ENCODE assay signal across 1 cellular context in the genomic region with DNA sequence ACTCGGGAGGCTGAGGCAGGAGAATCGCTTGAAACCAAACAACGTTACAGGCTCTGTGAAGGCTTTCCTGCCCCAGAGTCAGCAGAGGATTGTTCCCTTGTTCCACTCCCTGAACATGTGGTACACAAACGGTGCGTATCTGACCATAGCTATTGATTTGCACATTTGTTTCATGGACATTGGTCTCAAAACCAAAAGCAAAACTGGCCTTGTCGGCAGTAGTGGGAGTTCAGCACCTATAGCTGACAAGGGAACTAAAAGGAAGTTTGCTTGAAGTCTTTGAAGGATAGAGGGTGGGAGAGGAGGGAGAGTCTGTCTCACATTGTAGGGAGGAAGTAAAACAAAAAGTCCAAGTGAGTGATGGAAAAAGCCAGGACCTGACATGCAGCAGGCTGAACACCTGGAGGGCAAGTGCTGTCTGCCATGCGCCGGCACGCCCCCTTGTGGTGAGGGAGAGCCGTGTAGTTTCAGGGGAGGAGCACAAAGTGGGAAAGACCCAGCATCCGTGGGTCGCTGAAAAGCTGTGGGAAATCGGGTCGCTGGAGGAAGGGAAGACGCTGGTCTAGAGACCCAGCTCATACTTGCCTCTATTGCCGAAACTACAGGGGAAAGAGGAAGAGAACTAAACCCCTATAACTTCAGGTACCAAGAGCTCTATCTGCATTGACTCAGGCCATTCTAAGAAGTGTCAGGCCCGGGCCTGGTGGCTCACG.
A peak's percentile ranks its signal among the peaks of the same experiment; 100 is the strongest.
TF ChIP-seq lines count a peak whose summit lies in the region.

No MANE protein-coding gene starts in this region.

TF ChIP-seq in HepG2, 621 proteins besides CTCF, POLR2A, EP300 and RAD21 (continued from another document and continues in another):
- TF ChIP-seq, protein P1, sequence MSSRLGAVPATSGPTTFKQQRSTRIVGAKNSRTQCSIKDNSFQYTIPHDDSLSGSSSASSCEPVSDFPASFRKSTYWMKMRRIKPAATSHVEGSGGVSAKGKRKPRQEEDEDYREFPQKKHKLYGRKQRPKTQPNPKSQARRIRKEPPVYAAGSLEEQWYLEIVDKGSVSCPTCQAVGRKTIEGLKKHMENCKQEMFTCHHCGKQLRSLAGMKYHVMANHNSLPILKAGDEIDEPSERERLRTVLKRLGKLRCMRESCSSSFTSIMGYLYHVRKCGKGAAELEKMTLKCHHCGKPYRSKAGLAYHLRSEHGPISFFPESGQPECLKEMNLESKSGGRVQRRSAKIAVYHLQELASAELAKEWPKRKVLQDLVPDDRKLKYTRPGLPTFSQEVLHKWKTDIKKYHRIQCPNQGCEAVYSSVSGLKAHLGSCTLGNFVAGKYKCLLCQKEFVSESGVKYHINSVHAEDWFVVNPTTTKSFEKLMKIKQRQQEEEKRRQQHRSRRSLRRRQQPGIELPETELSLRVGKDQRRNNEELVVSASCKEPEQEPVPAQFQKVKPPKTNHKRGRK (CRISPR knock-in tag; IDR thresholded peaks at IDR 0.05), result no peak
- no peak for TF ChIP-seq NBN (conservative IDR thresholded peaks at IDR 0.05)
- no peak for TF ChIP-seq ARNTL (CRISPR knock-in tag; IDR thresholded peaks at IDR 0.05)
- no peak for TF ChIP-seq KDM5A (IDR thresholded peaks at IDR 0.05; ENCODE audit: borderline replicate concordance, low read length)
- TF ChIP-seq ZNF850 (CRISPR knock-in tag; conservative IDR thresholded peaks at IDR 0.05), result no peak
- TF ChIP-seq PHB2 (IDR thresholded peaks at IDR 0.05; ENCODE audit: partially characterized antibody), result no peak
- TF ChIP-seq, protein P2, sequence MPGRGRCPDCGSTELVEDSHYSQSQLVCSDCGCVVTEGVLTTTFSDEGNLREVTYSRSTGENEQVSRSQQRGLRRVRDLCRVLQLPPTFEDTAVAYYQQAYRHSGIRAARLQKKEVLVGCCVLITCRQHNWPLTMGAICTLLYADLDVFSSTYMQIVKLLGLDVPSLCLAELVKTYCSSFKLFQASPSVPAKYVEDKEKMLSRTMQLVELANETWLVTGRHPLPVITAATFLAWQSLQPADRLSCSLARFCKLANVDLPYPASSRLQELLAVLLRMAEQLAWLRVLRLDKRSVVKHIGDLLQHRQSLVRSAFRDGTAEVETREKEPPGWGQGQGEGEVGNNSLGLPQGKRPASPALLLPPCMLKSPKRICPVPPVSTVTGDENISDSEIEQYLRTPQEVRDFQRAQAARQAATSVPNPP (CRISPR knock-in tag; IDR thresholded peaks at IDR 0.05), result no peak
- no peak for TF ChIP-seq ZNF260 (CRISPR knock-in tag; IDR thresholded peaks at IDR 0.05; ENCODE audit: borderline replicate concordance, low read depth)
- TF ChIP-seq IRX3 (CRISPR knock-in tag; IDR thresholded peaks at IDR 0.05; ENCODE audit: borderline replicate concordance, low read depth), result 0 out of 2 replicates have a peak, but pooled peaks have one; percentile 21
- no peak for TF ChIP-seq SP1 (IDR thresholded peaks at IDR 0.05)
- no peak for TF ChIP-seq SP1 (CRISPR knock-in tag; IDR thresholded peaks at IDR 0.05)
- TF ChIP-seq PTBP1 (IDR thresholded peaks at IDR 0.05; ENCODE audit: low read depth, low read length, poor library complexity, severe bottlenecking), result no peak
- peak; percentile 59; the same call in 1 of the 3 replicates for TF ChIP-seq MXI1 (IDR thresholded peaks at IDR 0.05; ENCODE audit: borderline replicate concordance, low read depth, low read length)
- TF ChIP-seq NFYB (CRISPR knock-in tag; IDR thresholded peaks at IDR 0.05), result no peak; the same call in 1 of the 2 replicates
- TF ChIP-seq ZNF577 (CRISPR knock-in tag; IDR thresholded peaks at IDR 0.05; ENCODE audit: borderline replicate concordance, low read depth), result no peak
- TF ChIP-seq ZSCAN21 (CRISPR knock-in tag; IDR thresholded peaks at IDR 0.05; ENCODE audit: borderline replicate concordance), result no peak
- TF ChIP-seq TBX2 (CRISPR knock-in tag; IDR thresholded peaks at IDR 0.05; ENCODE audit: borderline replicate concordance), result peak; percentile 55; the same call in 1 of the 2 replicates
- no peak for TF ChIP-seq TSC22D2 (CRISPR knock-in tag; IDR thresholded peaks at IDR 0.05; ENCODE audit: borderline replicate concordance)
- TF ChIP-seq, protein P3, sequence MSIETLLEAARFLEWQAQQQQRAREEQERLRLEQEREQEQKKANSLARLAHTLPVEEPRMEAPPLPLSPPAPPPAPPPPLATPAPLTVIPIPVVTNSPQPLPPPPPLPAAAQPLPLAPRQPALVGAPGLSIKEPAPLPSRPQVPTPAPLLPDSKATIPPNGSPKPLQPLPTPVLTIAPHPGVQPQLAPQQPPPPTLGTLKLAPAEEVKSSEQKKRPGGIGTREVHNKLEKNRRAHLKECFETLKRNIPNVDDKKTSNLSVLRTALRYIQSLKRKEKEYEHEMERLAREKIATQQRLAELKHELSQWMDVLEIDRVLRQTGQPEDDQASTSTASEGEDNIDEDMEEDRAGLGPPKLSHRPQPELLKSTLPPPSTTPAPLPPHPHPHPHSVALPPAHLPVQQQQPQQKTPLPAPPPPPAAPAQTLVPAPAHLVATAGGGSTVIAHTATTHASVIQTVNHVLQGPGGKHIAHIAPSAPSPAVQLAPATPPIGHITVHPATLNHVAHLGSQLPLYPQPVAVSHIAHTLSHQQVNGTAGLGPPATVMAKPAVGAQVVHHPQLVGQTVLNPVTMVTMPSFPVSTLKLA (IDR thresholded peaks at IDR 0.05), result no peak
- TF ChIP-seq SPEN (CRISPR knock-in tag; IDR thresholded peaks at IDR 0.05; ENCODE audit: low read depth), result peak; percentile 42; the same call in 1 of the 2 replicates
- TF ChIP-seq, protein P4, sequence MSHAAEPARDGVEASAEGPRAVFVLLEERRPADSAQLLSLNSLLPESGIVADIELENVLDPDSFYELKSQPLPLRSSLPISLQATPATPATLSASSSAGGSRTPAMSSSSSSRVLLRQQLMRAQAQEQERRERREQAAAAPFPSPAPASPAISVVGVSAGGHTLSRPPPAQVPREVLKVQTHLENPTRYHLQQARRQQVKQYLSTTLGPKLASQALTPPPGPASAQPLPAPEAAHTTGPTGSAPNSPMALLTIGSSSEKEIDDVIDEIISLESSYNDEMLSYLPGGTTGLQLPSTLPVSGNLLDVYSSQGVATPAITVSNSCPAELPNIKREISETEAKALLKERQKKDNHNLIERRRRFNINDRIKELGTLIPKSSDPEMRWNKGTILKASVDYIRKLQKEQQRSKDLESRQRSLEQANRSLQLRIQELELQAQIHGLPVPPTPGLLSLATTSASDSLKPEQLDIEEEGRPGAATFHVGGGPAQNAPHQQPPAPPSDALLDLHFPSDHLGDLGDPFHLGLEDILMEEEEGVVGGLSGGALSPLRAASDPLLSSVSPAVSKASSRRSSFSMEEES (CRISPR knock-in tag; IDR thresholded peaks at IDR 0.05), result no peak
- no peak for TF ChIP-seq MAFG (CRISPR knock-in tag; IDR thresholded peaks at IDR 0.05)
- TF ChIP-seq, protein P5, sequence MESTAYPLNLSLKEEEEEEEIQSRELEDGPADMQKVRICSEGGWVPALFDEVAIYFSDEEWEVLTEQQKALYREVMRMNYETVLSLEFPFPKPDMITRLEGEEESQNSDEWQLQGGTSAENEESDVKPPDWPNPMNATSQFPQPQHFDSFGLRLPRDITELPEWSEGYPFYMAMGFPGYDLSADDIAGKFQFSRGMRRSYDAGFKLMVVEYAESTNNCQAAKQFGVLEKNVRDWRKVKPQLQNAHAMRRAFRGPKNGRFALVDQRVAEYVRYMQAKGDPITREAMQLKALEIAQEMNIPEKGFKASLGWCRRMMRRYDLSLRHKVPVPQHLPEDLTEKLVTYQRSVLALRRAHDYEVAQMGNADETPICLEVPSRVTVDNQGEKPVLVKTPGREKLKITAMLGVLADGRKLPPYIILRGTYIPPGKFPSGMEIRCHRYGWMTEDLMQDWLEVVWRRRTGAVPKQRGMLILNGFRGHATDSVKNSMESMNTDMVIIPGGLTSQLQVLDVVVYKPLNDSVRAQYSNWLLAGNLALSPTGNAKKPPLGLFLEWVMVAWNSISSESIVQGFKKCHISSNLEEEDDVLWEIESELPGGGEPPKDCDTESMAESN (CRISPR knock-in tag; conservative IDR thresholded peaks at IDR 0.05), result no peak
- peak; percentile 31 for TF ChIP-seq TEAD3 (CRISPR knock-in tag; optimal IDR thresholded peaks at IDR 0.05; ENCODE audit: borderline replicate concordance)
- TF ChIP-seq ZNF230 (CRISPR knock-in tag; IDR thresholded peaks at IDR 0.05), result 0 out of 2 replicates have a peak, but pooled peaks have one; percentile 57
- peak; percentile 52; the same call in 1 of the 2 replicates for TF ChIP-seq CCDC6 (CRISPR knock-in tag; IDR thresholded peaks at IDR 0.05)
- TF ChIP-seq, protein P6, sequence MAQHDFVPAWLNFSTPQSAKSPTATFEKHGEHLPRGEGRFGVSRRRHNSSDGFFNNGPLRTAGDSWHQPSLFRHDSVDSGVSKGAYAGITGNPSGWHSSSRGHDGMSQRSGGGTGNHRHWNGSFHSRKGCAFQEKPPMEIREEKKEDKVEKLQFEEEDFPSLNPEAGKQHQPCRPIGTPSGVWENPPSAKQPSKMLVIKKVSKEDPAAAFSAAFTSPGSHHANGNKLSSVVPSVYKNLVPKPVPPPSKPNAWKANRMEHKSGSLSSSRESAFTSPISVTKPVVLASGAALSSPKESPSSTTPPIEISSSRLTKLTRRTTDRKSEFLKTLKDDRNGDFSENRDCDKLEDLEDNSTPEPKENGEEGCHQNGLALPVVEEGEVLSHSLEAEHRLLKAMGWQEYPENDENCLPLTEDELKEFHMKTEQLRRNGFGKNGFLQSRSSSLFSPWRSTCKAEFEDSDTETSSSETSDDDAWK (CRISPR knock-in tag; IDR thresholded peaks at IDR 0.05), result no peak
- TF ChIP-seq XRCC5 (optimal IDR thresholded peaks at IDR 0.05; ENCODE audit: low read length), result peak; percentile 84
- TF ChIP-seq, protein P7, sequence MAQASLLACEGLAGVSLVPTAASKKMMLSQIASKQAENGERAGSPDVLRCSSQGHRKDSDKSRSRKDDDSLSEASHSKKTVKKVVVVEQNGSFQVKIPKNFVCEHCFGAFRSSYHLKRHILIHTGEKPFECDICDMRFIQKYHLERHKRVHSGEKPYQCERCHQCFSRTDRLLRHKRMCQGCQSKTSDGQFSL (CRISPR knock-in tag; IDR thresholded peaks at IDR 0.05), result no peak; the same call in 1 of the 2 replicates
- peak; percentile 98 for TF ChIP-seq RBM22 (optimal IDR thresholded peaks at IDR 0.05; ENCODE audit: low read length)
- TF ChIP-seq ZNF329 (CRISPR knock-in tag; IDR thresholded peaks at IDR 0.05; ENCODE audit: low read depth), result no peak
- TF ChIP-seq MEF2D (CRISPR knock-in tag; IDR thresholded peaks at IDR 0.05), result peak; percentile 58; the same call in 1 of the 2 replicates
- TF ChIP-seq ZBTB21 (CRISPR knock-in tag; IDR thresholded peaks at IDR 0.05), result no peak
- no peak for TF ChIP-seq HNRNPLL (IDR thresholded peaks at IDR 0.05; ENCODE audit: low read depth, low read length, poor library complexity, severe bottlenecking)
- TF ChIP-seq, protein P8, sequence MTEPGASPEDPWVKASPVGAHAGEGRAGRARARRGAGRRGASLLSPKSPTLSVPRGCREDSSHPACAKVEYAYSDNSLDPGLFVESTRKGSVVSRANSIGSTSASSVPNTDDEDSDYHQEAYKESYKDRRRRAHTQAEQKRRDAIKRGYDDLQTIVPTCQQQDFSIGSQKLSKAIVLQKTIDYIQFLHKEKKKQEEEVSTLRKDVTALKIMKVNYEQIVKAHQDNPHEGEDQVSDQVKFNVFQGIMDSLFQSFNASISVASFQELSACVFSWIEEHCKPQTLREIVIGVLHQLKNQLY (CRISPR knock-in tag; IDR thresholded peaks at IDR 0.05), result no peak
- TF ChIP-seq HDAC1 (CRISPR knock-in tag; IDR thresholded peaks at IDR 0.05), result peak; percentile 58; the same call in 1 of the 2 replicates
- peak; percentile 22; the same call in 1 of the 2 replicates for TF ChIP-seq HNF4A (CRISPR knock-in tag; IDR thresholded peaks at IDR 0.05)
- TF ChIP-seq ISX (CRISPR knock-in tag; conservative IDR thresholded peaks at IDR 0.05), result no peak
- no peak for TF ChIP-seq RAD51 (IDR thresholded peaks at IDR 0.05; ENCODE audit: borderline replicate concordance)
- TF ChIP-seq, protein P9, sequence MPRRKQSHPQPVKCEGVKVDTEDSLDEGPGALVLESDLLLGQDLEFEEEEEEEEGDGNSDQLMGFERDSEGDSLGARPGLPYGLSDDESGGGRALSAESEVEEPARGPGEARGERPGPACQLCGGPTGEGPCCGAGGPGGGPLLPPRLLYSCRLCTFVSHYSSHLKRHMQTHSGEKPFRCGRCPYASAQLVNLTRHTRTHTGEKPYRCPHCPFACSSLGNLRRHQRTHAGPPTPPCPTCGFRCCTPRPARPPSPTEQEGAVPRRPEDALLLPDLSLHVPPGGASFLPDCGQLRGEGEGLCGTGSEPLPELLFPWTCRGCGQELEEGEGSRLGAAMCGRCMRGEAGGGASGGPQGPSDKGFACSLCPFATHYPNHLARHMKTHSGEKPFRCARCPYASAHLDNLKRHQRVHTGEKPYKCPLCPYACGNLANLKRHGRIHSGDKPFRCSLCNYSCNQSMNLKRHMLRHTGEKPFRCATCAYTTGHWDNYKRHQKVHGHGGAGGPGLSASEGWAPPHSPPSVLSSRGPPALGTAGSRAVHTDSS (CRISPR knock-in tag; conservative IDR thresholded peaks at IDR 0.05), result peak; percentile 90; the same call in 1 of the 2 replicates
- no peak for TF ChIP-seq ZFP36L1 (CRISPR knock-in tag; IDR thresholded peaks at IDR 0.05)
- no peak for TF ChIP-seq ZNF12 (CRISPR knock-in tag; IDR thresholded peaks at IDR 0.05)
- no peak for TF ChIP-seq MYNN (CRISPR knock-in tag; IDR thresholded peaks at IDR 0.05; ENCODE audit: low read depth)
